8 cellular contexts compared by ENCODE assay signal in genomic region chrX:7068939-7069367, GRCh38.
DNase-seq lines count a peak whose midpoint lies in the region; ATAC-seq and TF ChIP-seq lines count a peak whose summit lies in the region.

No MANE protein-coding gene starts in this region.

- 44 to 72% methylated on average over 10 of the region's 10 CpGs for WGBS in tibial nerve, 2 donors

- no peak for TF ChIP-seq EP300 in tibial nerve (IDR thresholded peaks at IDR 0.05)

- H3K4me1 ChIP-seq in BE2C = no peaks in the 10 kb centered on the region
- no peaks in the 10 kb centered on the region for H3K4me1 ChIP-seq in foreskin keratinocyte
- no peaks in the 10 kb centered on the region for H3K4me1 ChIP-seq in tibial nerve

- in situ Hi-C loops in SK-MEL-5 (cut with HindIII; ENCODE audit: low pct_unique_long_range_greater_than_20kb, low sequenced_read_pairs) = no loop called here

- H3K4me3 ChIP-seq in BE2C (ENCODE audit: low read depth, low read length) (no peak overlapping the region), tibial nerve (no peak overlapping the region)

- DNase-seq in BE2C = peak; percentile 68
- DNase-seq in SK-MEL-5 (ENCODE audit: low read depth, low spot score) = peak; percentile 55
- no peak for DNase-seq in foreskin keratinocyte
- no peak for DNase-seq in stimulated activated CD4-positive, alpha-beta T cell treated with anti-CD3 and anti-CD28 coated beads, Interleukin-4, amount 100 ng/mL, for 4 hours
- no peak for DNase-seq in hippocampal formation (lab: John Stamatoyannopoulos, UW)
- no peak for DNase-seq in tibial nerve (ENCODE audit: low spot score in 2 of 2)

- H3K36me3 ChIP-seq in BE2C = no peaks in the 10 kb centered on the region
- no peaks in the 10 kb centered on the region for H3K36me3 ChIP-seq in tibial nerve

- TF ChIP-seq CTCF in BE2C (IDR thresholded peaks at IDR 0.05; ENCODE audit: low read depth, low read length) (peak; percentile 64), foreskin keratinocyte (conservative IDR thresholded peaks at IDR 0.05) (peak; percentile 36), tibial nerve (IDR thresholded peaks at IDR 0.05) (no peak)

- H3K27ac ChIP-seq in foreskin keratinocyte = no peak overlapping the region
- no peak overlapping the region for H3K27ac ChIP-seq in tibial nerve

- peak; percentile 40 for ATAC-seq in GM18858 (IDR thresholded peaks at IDR 0.05; ENCODE audit: unreplicated experiment)
- ATAC-seq in foreskin keratinocyte = no peak
- no peak for ATAC-seq in GM18861 (IDR thresholded peaks at IDR 0.05; ENCODE audit: unreplicated experiment)

- H3K9me3 ChIP-seq in BE2C = no peaks in the 10 kb centered on the region
- H3K9me3 ChIP-seq in tibial nerve = no peaks in the 10 kb centered on the region

- H3K27me3 ChIP-seq in BE2C (no peaks in the 10 kb centered on the region), foreskin keratinocyte (no peaks in the 10 kb centered on the region), tibial nerve (no peaks in the 10 kb centered on the region)

- TF ChIP-seq POLR2A in tibial nerve (IDR thresholded peaks at IDR 0.05) = no peak

Comparison
In these comparisons a context has a peak if more than half of its experiments do, and no peak if none do; other contexts are left out.
1. DNase-seq: peak in BE2C (single experiment) and SK-MEL-5 (single experiment); none in foreskin keratinocyte (0 of 2), stimulated activated CD4-positive, alpha-beta T cell treated with anti-CD3 and anti-CD28 coated beads, Interleukin-4, amount 100 ng/mL, for 4 hours (0 of 2), hippocampal formation (0 of 2) and tibial nerve (0 of 2).
2. CTCF ChIP-seq: peak in BE2C (single experiment) and foreskin keratinocyte (single experiment); none in tibial nerve (0 of 5).